Comparison of ENCODE assay signal across 10 cellular contexts in genomic region chr15:84818221-84819131, GRCh38. TPM values are rescaled to one million over a fixed set of nuclear protein-coding genes. Genes with fewer than 3 reads are reported as not detected.
DNase-seq lines count a peak whose midpoint lies in the region; ATAC-seq, FAIRE-seq and TF ChIP-seq lines count a peak whose summit lies in the region.
"Had no signal": no experiment of that assay in that cellular context is flagged by ENCODE, and none has a peak within 500 bp of the region (broad histone marks: within the 10 kb centered on the region; RNA-seq: fewer than 3 reads in every experiment).

No MANE protein-coding gene starts in this region.

- ATAC-seq in DND-41 (ENCODE audit: insufficient read depth, low read depth): no peak
- ATAC-seq in pancreas: peak; percentile 61 to 74 (median 70)
- ATAC-seq in GM19397 (IDR thresholded peaks at IDR 0.05; ENCODE audit: unreplicated experiment): no peak
- no peak for ATAC-seq in HG03280 (IDR thresholded peaks at IDR 0.05; ENCODE audit: unreplicated experiment)
- no peak for ATAC-seq in GM21825 (IDR thresholded peaks at IDR 0.05; ENCODE audit: unreplicated experiment)

- H3K4me3 ChIP-seq in DND-41 (ENCODE audit: low read depth in 1 of 2, low read length in 2 of 2) (no peak overlapping the region), fibroblast of pulmonary artery (replicated peaks; ENCODE audit: low read depth, low read length) (no peak overlapping the region), pancreas (peak overlapping the region in 3 of 4 donors; percentile 24 to 43 (median 40))
- H3K4me3 ChIP-seq: SK-N-MC had no signal

- H3K27ac ChIP-seq in DND-41 (ENCODE audit: low read length) (no peak overlapping the region), pancreas (peak overlapping the region; percentile 38 to 90 (median 78))
- H3K27ac ChIP-seq: SK-N-MC had no signal

- H3K27me3 ChIP-seq in DND-41 (ENCODE audit: insufficient read depth, low read length, poor library complexity) (no peaks in the 10 kb centered on the region), pancreas (no peaks in the 10 kb centered on the region)

- no peak overlapping the region for H2AFZ ChIP-seq in DND-41 (ENCODE audit: low read depth, low read length)

- no peak for TF ChIP-seq CTCF in DND-41 (IDR thresholded peaks at IDR 0.05; ENCODE audit: borderline replicate concordance, extremely low read depth, low read length, poor library complexity, severe bottlenecking)
- peak; percentile 7 for TF ChIP-seq CTCF in fibroblast of pulmonary artery (IDR thresholded peaks at IDR 0.05; ENCODE audit: low read length, missing control alignments)
- TF ChIP-seq CTCF in pancreas (IDR thresholded peaks at IDR 0.05): no peak

- H3K9me3 ChIP-seq in DND-41 (ENCODE audit: insufficient read depth, low read length, severe bottlenecking) (no peaks in the 10 kb centered on the region), pancreas (no peaks in the 10 kb centered on the region)

- DNase-seq in DND-41 (peak; percentile 19), RPMI7951 (ENCODE audit: low read depth) (peak; percentile 47), fibroblast of pulmonary artery (ENCODE audit: low read depth) (peak; percentile 68), pancreas (peak in 3 of 6 donors; percentile 53 to 67 (median 59)), NCI-H1436 (lab: John Stamatoyannopoulos, UW) (no peak)

- FAIRE-seq in pancreas (lab: Jason Lieb, UNC): no peak
- FAIRE-seq: GM12892 had no signal

- H3K4me1 ChIP-seq in DND-41 (ENCODE audit: insufficient read depth, low read length) (peaks cover 6% of the 10 kb centered on the region), pancreas (peaks cover 12 to 20% (median 17%) of the 10 kb centered on the region in 3 donors)

- no peaks in the 10 kb centered on the region for H3K79me2 ChIP-seq in DND-41 (ENCODE audit: insufficient read depth, low read length)

- intact Hi-C loops in pancreas (cut with DNase I): no loop called here

- no peak overlapping the region for H3K9ac ChIP-seq in DND-41 (ENCODE audit: low read depth, low read length)

- H4K20me1 ChIP-seq in DND-41 (ENCODE audit: insufficient read depth, low read length): no peaks in the 10 kb centered on the region

- WGBS in pancreas, 2 donors: 21 to 22% methylated on average over 9 of the region's 9 CpGs

- H3K4me2 ChIP-seq in DND-41 (ENCODE audit: insufficient read depth, low read length): no peak overlapping the region

- H3K36me3 ChIP-seq in DND-41 (ENCODE audit: insufficient read depth, low read length) (no peaks in the 10 kb centered on the region), pancreas (no peaks in the 10 kb centered on the region)

RNA-seq across cellular contexts. Expression of gene ALPK3, which starts 1.3 kb away (rescaled TPM):
- total RNA-seq in RPMI7951 (2014; rRNA removed; shearing (Covaris generic)): 0.10 and 0.12 TPM in 2 replicates
- 10 to 100 TPM in 3 of 6 donors, 1 to 10 TPM in 3; 3.2 to 23.7 (median 8.1) TPM for total RNA-seq in pancreas
- polyA plus RNA-seq in pancreas: 10 to 100 TPM in 1 of 2 donors, 1 to 10 TPM in 1; 8.1 to 13.0 TPM

Comparison
In these comparisons a context has a peak if more than half of its experiments do, and no peak if none do; other contexts are left out.
1. ATAC-seq: peak in pancreas (4 of 4); none in DND-41 (single experiment), GM19397 (single experiment), HG03280 (single experiment) and GM21825 (single experiment).
2. H3K4me3 ChIP-seq: peak in pancreas (3 of 4); none in DND-41 (0 of 2) and fibroblast of pulmonary artery (single experiment).